8 cellular contexts compared by ENCODE assay signal in genomic region chr21:46458315-46459023, GRCh38. TPM values are rescaled to one million over a fixed set of nuclear protein-coding genes. Genes with fewer than 3 reads are reported as not detected.
DNase-seq lines count a peak whose midpoint lies in the region; ATAC-seq and TF ChIP-seq lines count a peak whose summit lies in the region.

A gene with protein sequence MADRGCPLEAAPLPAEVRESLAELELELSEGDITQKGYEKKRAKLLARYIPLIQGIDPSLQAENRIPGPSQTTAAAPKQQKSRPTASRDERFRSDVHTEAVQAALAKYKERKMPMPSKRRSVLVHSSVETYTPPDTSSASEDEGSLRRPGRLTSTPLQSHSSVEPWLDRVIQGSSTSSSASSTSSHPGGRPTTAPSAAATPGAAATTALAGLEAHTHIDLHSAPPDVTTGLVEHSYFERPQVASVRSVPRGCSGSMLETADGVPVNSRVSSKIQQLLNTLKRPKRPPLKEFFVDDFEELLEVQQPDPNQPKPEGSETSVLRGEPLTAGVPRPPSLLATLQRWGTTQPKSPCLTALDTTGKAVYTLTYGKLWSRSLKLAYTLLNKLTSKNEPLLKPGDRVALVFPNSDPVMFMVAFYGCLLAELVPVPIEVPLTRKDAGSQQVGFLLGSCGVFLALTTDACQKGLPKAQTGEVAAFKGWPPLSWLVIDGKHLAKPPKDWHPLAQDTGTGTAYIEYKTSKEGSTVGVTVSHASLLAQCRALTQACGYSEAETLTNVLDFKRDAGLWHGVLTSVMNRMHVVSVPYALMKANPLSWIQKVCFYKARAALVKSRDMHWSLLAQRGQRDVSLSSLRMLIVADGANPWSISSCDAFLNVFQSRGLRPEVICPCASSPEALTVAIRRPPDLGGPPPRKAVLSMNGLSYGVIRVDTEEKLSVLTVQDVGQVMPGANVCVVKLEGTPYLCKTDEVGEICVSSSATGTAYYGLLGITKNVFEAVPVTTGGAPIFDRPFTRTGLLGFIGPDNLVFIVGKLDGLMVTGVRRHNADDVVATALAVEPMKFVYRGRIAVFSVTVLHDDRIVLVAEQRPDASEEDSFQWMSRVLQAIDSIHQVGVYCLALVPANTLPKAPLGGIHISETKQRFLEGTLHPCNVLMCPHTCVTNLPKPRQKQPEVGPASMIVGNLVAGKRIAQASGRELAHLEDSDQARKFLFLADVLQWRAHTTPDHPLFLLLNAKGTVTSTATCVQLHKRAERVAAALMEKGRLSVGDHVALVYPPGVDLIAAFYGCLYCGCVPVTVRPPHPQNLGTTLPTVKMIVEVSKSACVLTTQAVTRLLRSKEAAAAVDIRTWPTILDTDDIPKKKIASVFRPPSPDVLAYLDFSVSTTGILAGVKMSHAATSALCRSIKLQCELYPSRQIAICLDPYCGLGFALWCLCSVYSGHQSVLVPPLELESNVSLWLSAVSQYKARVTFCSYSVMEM (N-terminal part only) (plus strand): TSS chr21:46458891. CDS start chr21:46459132, 241 bp downstream.

- H3K4me3 ChIP-seq in GM12864 (ENCODE audit: low read depth, low read length) = peak within 1 kb of the TSS; percentile 98

- H3K4me1 Mint-ChIP-seq in activated naive CD8-positive, alpha-beta T cell (ENCODE audit: low read depth) = peaks cover 55% of the 10 kb centered on the region

- TF ChIP-seq CTCF in GM12864 (IDR thresholded peaks at IDR 0.05; ENCODE audit: low read depth, low read length, missing control alignments) = no peak
- TF ChIP-seq CTCF in omental fat pad (IDR thresholded peaks at IDR 0.05) = no peak

- no peaks in the 10 kb centered on the region for H3K27me3 Mint-ChIP-seq in activated naive CD8-positive, alpha-beta T cell

- H3K9me3 Mint-ChIP-seq in activated naive CD8-positive, alpha-beta T cell (ENCODE audit: low read depth) = no peaks in the 10 kb centered on the region

- H3K27ac ChIP-seq in temporal lobe (ENCODE audit: low read depth, low read length) = peak within 1 kb of the TSS; percentile 94

- peak within 1 kb of the TSS; percentile 93 for H3K4me3 Mint-ChIP-seq in activated naive CD8-positive, alpha-beta T cell

- ATAC-seq in HG02678 (IDR thresholded peaks at IDR 0.05; ENCODE audit: unreplicated experiment) (peak; percentile 93), omental fat pad (ENCODE audit: low FRiP score) (peak; percentile 99)

- H3K36me3 Mint-ChIP-seq in activated naive CD8-positive, alpha-beta T cell = peaks cover 3% of the 10 kb centered on the region

- DNase-seq in GM12864 (ENCODE audit: low read depth) (peak; percentile 88), NCI-H1105 treated with DMSO at 0.1 percent for 48 hours (lab: John Stamatoyannopoulos, UW) (peak; percentile 96), SKM-1 treated with dmso at 0.1 percent for 144 hours (lab: John Stamatoyannopoulos, UW; ENCODE audit: unreplicated experiment) (peak; percentile 97), glomerular visceral epithelial cell (ENCODE audit: extremely low spot score) (peak; percentile 98), omental fat pad (ENCODE audit: low spot score) (peak; percentile 70)

- peak within 1 kb of the TSS; percentile 91 for H3K27ac Mint-ChIP-seq in activated naive CD8-positive, alpha-beta T cell

RNA-seq across cellular contexts. Expression of the gene that starts here (rescaled TPM):
- total RNA-seq in omental fat pad = 10 to 100 TPM; 25.9 to 57.4 (median 33.3) TPM
- total RNA-seq in temporal lobe = 32.0 TPM

Comparison
In these comparisons a context has a peak if more than half of its experiments do, and no peak if none do; other contexts are left out.
1. Peak in every context shown above with its lines: DNase-seq, ATAC-seq, H3K4me3 ChIP-seq and H3K27ac ChIP-seq.